In genomic region chr6:52180787-52181558, GRCh38 we compare ENCODE assay signal across 15 cellular contexts. TPM values are rescaled to one million over a fixed set of nuclear protein-coding genes. Genes with fewer than 3 reads are reported as not detected.
DNase-seq lines count a peak whose midpoint lies in the region; ATAC-seq and TF ChIP-seq lines count a peak whose summit lies in the region.
"Had no signal": no experiment of that assay in that cellular context is flagged by ENCODE, and none has a peak within 500 bp of the region (broad histone marks: within the 10 kb centered on the region; RNA-seq: fewer than 3 reads in every experiment).

No MANE protein-coding gene starts in this region.

- no peak overlapping the region for H3K4me3 ChIP-seq in PC-3 (ENCODE audit: low read length)

- DNase-seq in osteocyte (ENCODE audit: extremely low spot score, unreplicated experiment), result no peak
- DNase-seq in occipital lobe (lab: John Stamatoyannopoulos, UW), result no peak
- no peak for DNase-seq in NCI-H524 (lab: John Stamatoyannopoulos, UW)
- DNase-seq in PC-3, result no peak
- DNase-seq: activated CD4-positive, alpha-beta T cell treated with anti-CD3 and anti-CD28 coated beads for 48 hours; activated naive CD4-positive, alpha-beta T cell treated with Interleukin-2 at 50 U/mL for 16 hours; Kasumi-1; NCI-H524 treated with DMSO at 0.1 percent for 48 hours had no signal

- H3K9me3 Mint-ChIP-seq in osteocyte (ENCODE audit: unreplicated experiment), result no peaks in the 10 kb centered on the region

- H3K27ac ChIP-seq in PC-3 (ENCODE audit: low read length), result no peak overlapping the region

- no peaks in the 10 kb centered on the region for H3F3A ChIP-seq in PC-3 (ENCODE audit: low read length, unreplicated experiment)

- BruUV-seq in PC-3 (replicated peaks; lab: Mats Ljungman, UMichigan), result no TSS peak

- no peaks in the 10 kb centered on the region for H3K4me1 Mint-ChIP-seq in osteocyte (ENCODE audit: unreplicated experiment)

- peaks cover 12% of the 10 kb centered on the region; the same call in 1 of the 2 replicates for H3K27me3 ChIP-seq in PC-3 (ENCODE audit: low read length)

- H3K9ac ChIP-seq in PC-3 (ENCODE audit: low read length), result no peak overlapping the region

- H3K27me3 Mint-ChIP-seq in osteocyte (ENCODE audit: unreplicated experiment), result peaks cover 38% of the 10 kb centered on the region

- CTCF ChIA-PET in PC-3 (lab: Charles Lee), result no interaction called here

- H3K36me3 ChIP-seq in PC-3 (ENCODE audit: low read depth, low read length), result no peaks in the 10 kb centered on the region

- no peak overlapping the region for H2AFZ ChIP-seq in PC-3 (ENCODE audit: low read length)

- H3K4me2 ChIP-seq in PC-3 (ENCODE audit: low read length), result no peak overlapping the region

- intact Hi-C loops in PC-3 (cut with micrococcal nuclease), result no loop called here

- H3K36me3 Mint-ChIP-seq in osteocyte (ENCODE audit: unreplicated experiment), result no peaks in the 10 kb centered on the region

- ATAC-seq in GM18499 (IDR thresholded peaks at IDR 0.05; ENCODE audit: insufficient read depth, unreplicated experiment), result peak; percentile 58
- ATAC-seq in GM19438 (IDR thresholded peaks at IDR 0.05; ENCODE audit: low read depth, unreplicated experiment), result peak; percentile 76
- peak; percentile 77 for ATAC-seq in HG02870 (IDR thresholded peaks at IDR 0.05; ENCODE audit: unreplicated experiment)
- peak; percentile 42 for ATAC-seq in HG03558 (IDR thresholded peaks at IDR 0.05; ENCODE audit: extremely low read depth, unreplicated experiment)
- no peak for ATAC-seq in PC-3

- H4K20me1 ChIP-seq in PC-3 (ENCODE audit: low read length), result no peaks in the 10 kb centered on the region

- no peak for TF ChIP-seq CTCF in osteocyte (IDR thresholded peaks at IDR 0.05)
- no peak for TF ChIP-seq CTCF in PC-3 (conservative IDR thresholded peaks at IDR 0.05; ENCODE audit: low read depth, low read length)

- H3K27ac Mint-ChIP-seq in osteocyte (ENCODE audit: unreplicated experiment), result no peak overlapping the region
- H3K27ac Mint-ChIP-seq: B cell had no signal

- H3K79me2 ChIP-seq in PC-3 (ENCODE audit: low read length), result no peaks in the 10 kb centered on the region

- H3K9me3 ChIP-seq in PC-3 (ENCODE audit: low read length), result no peaks in the 10 kb centered on the region

- H3K4me3 Mint-ChIP-seq in osteocyte (ENCODE audit: unreplicated experiment), result no peak overlapping the region
- H3K4me3 Mint-ChIP-seq: B cell had no signal

- POLR2A ChIA-PET in PC-3 (lab: Charles Lee; ENCODE audit: unreplicated experiment), result no interaction called here

- no peaks in the 10 kb centered on the region for H3K4me1 ChIP-seq in PC-3 (ENCODE audit: insufficient read depth, low read length)

- no peaks in the 10 kb centered on the region for H3K9me2 ChIP-seq in PC-3 (replicated peaks; ENCODE audit: low read length)

RNA-seq across cellular contexts. Expression of gene IL17A, which starts 5.2 kb away (rescaled TPM):
- total RNA-seq in osteocyte (not detected in 2 replicates), occipital lobe (not detected), PC-3 (2014; rRNA removed) (not detected in 2 replicates)
- total RNA-seq: B cell, chondrocyte, fibroblast of lung had no signal
